ENCODE assay signal across 2 cellular contexts in the genomic region with DNA sequence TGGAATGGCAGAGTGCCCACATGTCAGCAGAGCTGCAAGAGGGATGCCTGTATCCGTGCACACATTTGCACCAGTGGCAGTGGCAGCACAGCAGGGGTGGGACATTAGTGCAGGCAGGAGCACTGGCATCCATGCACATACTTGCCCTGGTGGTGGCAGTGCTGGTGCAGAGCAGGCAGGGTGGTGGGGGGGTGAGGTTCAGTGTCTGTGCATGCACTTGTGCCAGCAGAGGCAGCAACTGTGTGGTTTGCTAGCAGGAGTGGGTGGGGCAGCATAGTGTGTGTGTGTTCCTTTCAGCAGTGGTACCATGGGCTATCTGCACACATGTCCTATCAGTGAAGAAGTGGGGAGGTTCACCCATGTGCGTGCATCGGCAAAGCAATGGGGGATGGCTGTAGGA.
TF ChIP-seq lines count a peak whose summit lies in the region.

No MANE protein-coding gene starts in this region.

TF ChIP-seq in HCT116, 20 proteins besides CTCF, POLR2A, EP300 and RAD21:
- TF ChIP-seq CEBPB (IDR thresholded peaks at IDR 0.05; ENCODE audit: low read depth), result no peak
- no peak for TF ChIP-seq SP1 (IDR thresholded peaks at IDR 0.05; ENCODE audit: low read depth)
- TF ChIP-seq, protein P1, sequence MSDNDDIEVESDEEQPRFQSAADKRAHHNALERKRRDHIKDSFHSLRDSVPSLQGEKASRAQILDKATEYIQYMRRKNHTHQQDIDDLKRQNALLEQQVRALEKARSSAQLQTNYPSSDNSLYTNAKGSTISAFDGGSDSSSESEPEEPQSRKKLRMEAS (IDR thresholded peaks at IDR 0.05), result no peak
- TF ChIP-seq ZFX (IDR thresholded peaks at IDR 0.05), result no peak
- TF ChIP-seq CBX3 (IDR thresholded peaks at IDR 0.05; ENCODE audit: low read depth), result no peak
- no peak for TF ChIP-seq ZNF274 (IDR thresholded peaks at IDR 0.05; ENCODE audit: low read depth, low read length)
- TF ChIP-seq TCF7L2 (IDR thresholded peaks at IDR 0.05; ENCODE audit: borderline replicate concordance, extremely low read depth, insufficient read depth, insufficient read length), result no peak
- TF ChIP-seq ELF1 (IDR thresholded peaks at IDR 0.05; ENCODE audit: borderline replicate concordance, low read depth), result no peak
- TF ChIP-seq SRF (IDR thresholded peaks at IDR 0.05; ENCODE audit: low read depth), result no peak
- no peak for TF ChIP-seq EZH2phosphoT487 (IDR thresholded peaks at IDR 0.05; ENCODE audit: borderline replicate concordance)
- TF ChIP-seq YY1 (IDR thresholded peaks at IDR 0.05; ENCODE audit: extremely low read depth, insufficient replicate concordance, low read depth, low read length), result no peak
- TF ChIP-seq, protein P2, sequence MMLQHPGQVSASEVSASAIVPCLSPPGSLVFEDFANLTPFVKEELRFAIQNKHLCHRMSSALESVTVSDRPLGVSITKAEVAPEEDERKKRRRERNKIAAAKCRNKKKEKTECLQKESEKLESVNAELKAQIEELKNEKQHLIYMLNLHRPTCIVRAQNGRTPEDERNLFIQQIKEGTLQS (IDR thresholded peaks at IDR 0.05), result no peak
- no peak for TF ChIP-seq EZH2 (IDR thresholded peaks at IDR 0.05)
- no peak for TF ChIP-seq FOSL1 (IDR thresholded peaks at IDR 0.05; ENCODE audit: low read depth)
- TF ChIP-seq, protein P3, sequence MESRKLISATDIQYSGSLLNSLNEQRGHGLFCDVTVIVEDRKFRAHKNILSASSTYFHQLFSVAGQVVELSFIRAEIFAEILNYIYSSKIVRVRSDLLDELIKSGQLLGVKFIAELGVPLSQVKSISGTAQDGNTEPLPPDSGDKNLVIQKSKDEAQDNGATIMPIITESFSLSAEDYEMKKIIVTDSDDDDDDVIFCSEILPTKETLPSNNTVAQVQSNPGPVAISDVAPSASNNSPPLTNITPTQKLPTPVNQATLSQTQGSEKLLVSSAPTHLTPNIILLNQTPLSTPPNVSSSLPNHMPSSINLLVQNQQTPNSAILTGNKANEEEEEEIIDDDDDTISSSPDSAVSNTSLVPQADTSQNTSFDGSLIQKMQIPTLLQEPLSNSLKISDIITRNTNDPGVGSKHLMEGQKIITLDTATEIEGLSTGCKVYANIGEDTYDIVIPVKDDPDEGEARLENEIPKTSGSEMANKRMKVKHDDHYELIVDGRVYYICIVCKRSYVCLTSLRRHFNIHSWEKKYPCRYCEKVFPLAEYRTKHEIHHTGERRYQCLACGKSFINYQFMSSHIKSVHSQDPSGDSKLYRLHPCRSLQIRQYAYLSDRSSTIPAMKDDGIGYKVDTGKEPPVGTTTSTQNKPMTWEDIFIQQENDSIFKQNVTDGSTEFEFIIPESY (IDR thresholded peaks at IDR 0.05; ENCODE audit: extremely low read depth, insufficient replicate concordance, low read length), result no peak
- TF ChIP-seq SIN3A (IDR thresholded peaks at IDR 0.05; ENCODE audit: low read depth), result no peak
- no peak for TF ChIP-seq JUND (IDR thresholded peaks at IDR 0.05)
- TF ChIP-seq POLR2AphosphoS5 (IDR thresholded peaks at IDR 0.05; ENCODE audit: low read depth, low read length), result no peak
- TF ChIP-seq, protein P4, sequence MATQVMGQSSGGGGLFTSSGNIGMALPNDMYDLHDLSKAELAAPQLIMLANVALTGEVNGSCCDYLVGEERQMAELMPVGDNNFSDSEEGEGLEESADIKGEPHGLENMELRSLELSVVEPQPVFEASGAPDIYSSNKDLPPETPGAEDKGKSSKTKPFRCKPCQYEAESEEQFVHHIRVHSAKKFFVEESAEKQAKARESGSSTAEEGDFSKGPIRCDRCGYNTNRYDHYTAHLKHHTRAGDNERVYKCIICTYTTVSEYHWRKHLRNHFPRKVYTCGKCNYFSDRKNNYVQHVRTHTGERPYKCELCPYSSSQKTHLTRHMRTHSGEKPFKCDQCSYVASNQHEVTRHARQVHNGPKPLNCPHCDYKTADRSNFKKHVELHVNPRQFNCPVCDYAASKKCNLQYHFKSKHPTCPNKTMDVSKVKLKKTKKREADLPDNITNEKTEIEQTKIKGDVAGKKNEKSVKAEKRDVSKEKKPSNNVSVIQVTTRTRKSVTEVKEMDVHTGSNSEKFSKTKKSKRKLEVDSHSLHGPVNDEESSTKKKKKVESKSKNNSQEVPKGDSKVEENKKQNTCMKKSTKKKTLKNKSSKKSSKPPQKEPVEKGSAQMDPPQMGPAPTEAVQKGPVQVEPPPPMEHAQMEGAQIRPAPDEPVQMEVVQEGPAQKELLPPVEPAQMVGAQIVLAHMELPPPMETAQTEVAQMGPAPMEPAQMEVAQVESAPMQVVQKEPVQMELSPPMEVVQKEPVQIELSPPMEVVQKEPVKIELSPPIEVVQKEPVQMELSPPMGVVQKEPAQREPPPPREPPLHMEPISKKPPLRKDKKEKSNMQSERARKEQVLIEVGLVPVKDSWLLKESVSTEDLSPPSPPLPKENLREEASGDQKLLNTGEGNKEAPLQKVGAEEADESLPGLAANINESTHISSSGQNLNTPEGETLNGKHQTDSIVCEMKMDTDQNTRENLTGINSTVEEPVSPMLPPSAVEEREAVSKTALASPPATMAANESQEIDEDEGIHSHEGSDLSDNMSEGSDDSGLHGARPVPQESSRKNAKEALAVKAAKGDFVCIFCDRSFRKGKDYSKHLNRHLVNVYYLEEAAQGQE (IDR thresholded peaks at IDR 0.05; ENCODE audit: low read depth), result no peak
TF ChIP-seq in HCT116: peak in this region for 0.

TF ChIP-seq in H1, 55 proteins besides CTCF, POLR2A, EP300 and RAD21:
- TF ChIP-seq SP2 (IDR thresholded peaks at IDR 0.05; ENCODE audit: low read length) (no peak), CHD1 (IDR thresholded peaks at IDR 0.05; ENCODE audit: low read depth, low read length) (no peak), EZH2 (IDR thresholded peaks at IDR 0.05; ENCODE audit: low read depth, low read length, severe bottlenecking) (no peak)
